In genomic region chr15:98658831-98659699, GRCh38 we compare ENCODE assay signal across 8 cellular contexts. TPM values are rescaled to one million over a fixed set of nuclear protein-coding genes. Genes with fewer than 3 reads are reported as not detected.
DNase-seq lines count a peak whose midpoint lies in the region; ATAC-seq, FAIRE-seq and TF ChIP-seq lines count a peak whose summit lies in the region.
"Had no signal": no experiment of that assay in that cellular context is flagged by ENCODE, and none has a peak within 500 bp of the region (broad histone marks: within the 10 kb centered on the region; RNA-seq: fewer than 3 reads in every experiment).

No MANE protein-coding gene starts in this region.

- no peaks in the 10 kb centered on the region for H3K9me3 ChIP-seq in astrocyte (ENCODE audit: insufficient read depth, low read depth, low read length)

- peaks cover 12% of the 10 kb centered on the region for H3K4me1 ChIP-seq in astrocyte (ENCODE audit: insufficient read depth, low read length)

- H2AFZ ChIP-seq in astrocyte (ENCODE audit: low read depth, low read length), result no peak overlapping the region

- no peak overlapping the region for H3K4me2 ChIP-seq in astrocyte (ENCODE audit: low read length)

- FAIRE-seq in astrocyte (lab: Jason Lieb, UNC), result no peak

- H3K36me3 Mint-ChIP-seq in astrocyte (ENCODE audit: low read depth, unreplicated experiment) (peaks cover 5% of the 10 kb centered on the region), immature natural killer cell (no peaks in the 10 kb centered on the region)
- H3K36me3 Mint-ChIP-seq: activated naive CD8-positive, alpha-beta T cell had no signal

- H3K9me3 Mint-ChIP-seq in astrocyte (ENCODE audit: unreplicated experiment), result no peaks in the 10 kb centered on the region
- no peaks in the 10 kb centered on the region for H3K9me3 Mint-ChIP-seq in immature natural killer cell
- no peaks in the 10 kb centered on the region for H3K9me3 Mint-ChIP-seq in stimulated activated naive CD8-positive, alpha-beta T cell treated with anti-CD3 and anti-CD28 coated beads, Interleukin-15, amount 100 ng/mL, for 72 hours

- H4K20me1 ChIP-seq in astrocyte (ENCODE audit: insufficient read depth, low read length), result peaks cover 98% of the 10 kb centered on the region

- peaks cover 4% of the 10 kb centered on the region for H3K36me3 ChIP-seq in astrocyte (ENCODE audit: insufficient read depth, low read length)

- no peak overlapping the region for H3K4me3 ChIP-seq in astrocyte (ENCODE audit: insufficient read depth, low read depth, low read length)

- H3K27me3 Mint-ChIP-seq in astrocyte (ENCODE audit: low read depth, unreplicated experiment) (no peaks in the 10 kb centered on the region), immature natural killer cell (ENCODE audit: low read depth in 3 of 3) (peaks cover 0 to 6% (median 3%) of the 10 kb centered on the region in 3 donors)
- no peaks in the 10 kb centered on the region for H3K27me3 Mint-ChIP-seq in stimulated activated naive CD8-positive, alpha-beta T cell treated with anti-CD3 and anti-CD28 coated beads, Interleukin-15, amount 100 ng/mL, for 72 hours
- H3K27me3 Mint-ChIP-seq: activated naive CD8-positive, alpha-beta T cell had no signal

- H3K27ac ChIP-seq in astrocyte (ENCODE audit: low read depth, low read length), result no peak overlapping the region

- H3K27me3 ChIP-seq in astrocyte (ENCODE audit: insufficient read depth, low read length), result no peaks in the 10 kb centered on the region

- H3K4me1 Mint-ChIP-seq in astrocyte (ENCODE audit: low read depth, unreplicated experiment), result peaks cover 64% of the 10 kb centered on the region
- peaks cover 0 to 9% of the 10 kb centered on the region in 2 donors for H3K4me1 Mint-ChIP-seq in immature natural killer cell
- peaks cover 41% of the 10 kb centered on the region for H3K4me1 Mint-ChIP-seq in stimulated activated naive CD8-positive, alpha-beta T cell treated with anti-CD3 and anti-CD28 coated beads, Interleukin-15, amount 100 ng/mL, for 72 hours

- peak; percentile 95 for ATAC-seq in GM19023 (IDR thresholded peaks at IDR 0.05; ENCODE audit: unreplicated experiment)
- peak; percentile 87 for ATAC-seq in HG03095 (IDR thresholded peaks at IDR 0.05; ENCODE audit: unreplicated experiment)
- peak; percentile 81 for ATAC-seq in stimulated activated naive CD8-positive, alpha-beta T cell treated with anti-CD3 and anti-CD28 coated beads, Interleukin-15, amount 100 ng/mL, for 72 hours

- H3K4me3 Mint-ChIP-seq in astrocyte (ENCODE audit: unreplicated experiment) (no peak overlapping the region), immature natural killer cell (no peak overlapping the region)
- no peak overlapping the region for H3K4me3 Mint-ChIP-seq in stimulated activated naive CD8-positive, alpha-beta T cell treated with anti-CD3 and anti-CD28 coated beads, Interleukin-15, amount 100 ng/mL, for 72 hours
- H3K4me3 Mint-ChIP-seq: activated naive CD8-positive, alpha-beta T cell had no signal

- H3K79me2 ChIP-seq in astrocyte (ENCODE audit: insufficient read depth, low read length), result peaks cover 100% of the 10 kb centered on the region

- TF ChIP-seq CTCF in astrocyte (IDR thresholded peaks at IDR 0.05; ENCODE audit: insufficient read depth, low read depth, low read length), result peak; percentile 97

- H3K27ac Mint-ChIP-seq in astrocyte (ENCODE audit: unreplicated experiment) (no peak overlapping the region), immature natural killer cell (peak overlapping the region in 1 of 6 donors; percentile 71)
- no peak overlapping the region for H3K27ac Mint-ChIP-seq in stimulated activated naive CD8-positive, alpha-beta T cell treated with anti-CD3 and anti-CD28 coated beads, Interleukin-15, amount 100 ng/mL, for 72 hours
- H3K27ac Mint-ChIP-seq: activated naive CD8-positive, alpha-beta T cell had no signal

- DNase-seq in DMS53 treated with DMSO at 0.1 percent for 48 hours (lab: John Stamatoyannopoulos, UW; ENCODE audit: unreplicated experiment), result peak; percentile 42
- peak; percentile 26 for DNase-seq in NCI-H526 treated with DMSO at 0.1 percent for 48 hours (lab: John Stamatoyannopoulos, UW)
- peak; percentile 42 for DNase-seq in astrocyte (ENCODE audit: low read depth)
- peak; percentile 44 to 55 (median 51) for DNase-seq in immature natural killer cell
- DNase-seq in stimulated activated naive CD8-positive, alpha-beta T cell treated with anti-CD3 and anti-CD28 coated beads, Interleukin-15, amount 100 ng/mL, for 72 hours, result peak; percentile 20 to 30

- H3K9ac ChIP-seq in astrocyte (ENCODE audit: low read length), result no peak overlapping the region

RNA-seq across cellular contexts. Expression of gene IGF1R, which starts 10.7 kb away (rescaled TPM):
- total RNA-seq in astrocyte, result 247 and 270 TPM in 2 replicates
- polyA plus RNA-seq in immature natural killer cell, result 1 to 10 TPM; 1.4 to 4.7 (median 1.4) TPM
